Comparison of ENCODE assay signal across 11 cellular contexts in genomic region chr12:109458771-109459208, GRCh38. TPM values are rescaled to one million over a fixed set of nuclear protein-coding genes. Genes with fewer than 3 reads are reported as not detected.
A peak's percentile ranks its signal among the peaks of the same experiment; 100 is the strongest.
DNase-seq lines count a peak whose midpoint lies in the region; ATAC-seq and TF ChIP-seq lines count a peak whose summit lies in the region.
"Had no signal": no experiment of that assay in that cellular context is flagged by ENCODE, and none has a peak within 500 bp of the region (broad histone marks: within the 10 kb centered on the region; RNA-seq: fewer than 3 reads in every experiment).

No MANE protein-coding gene starts in this region.

- H3K27ac Mint-ChIP-seq in activated T-cell treated with anti-CD3 and anti-CD28 coated beads, Interleukin-2, amount 50 U/mL, for 72 hours: peak overlapping the region; percentile 21
- H3K27ac Mint-ChIP-seq in type B pancreatic cell: peak overlapping the region; percentile 52

- H3K9me3 Mint-ChIP-seq in activated T-cell treated with anti-CD3 and anti-CD28 coated beads, Interleukin-2, amount 50 U/mL, for 72 hours: no peaks in the 10 kb centered on the region
- no peaks in the 10 kb centered on the region for H3K9me3 Mint-ChIP-seq in type B pancreatic cell
- H3K9me3 Mint-ChIP-seq: activated naive CD4-positive, alpha-beta T cell treated with anti-CD3 and anti-CD28 coated beads, Interleukin-2, amount 50 U/mL, for 72 hours; CD14-positive monocyte had no signal

- H3K4me3 ChIP-seq in choroid plexus epithelial cell (ENCODE audit: low read depth, low read length) (no peak overlapping the region), lower lobe of right lung (no peak overlapping the region)
- H3K4me3 ChIP-seq: SK-N-MC had no signal

- no peaks in the 10 kb centered on the region for H3K27me3 Mint-ChIP-seq in activated T-cell treated with anti-CD3 and anti-CD28 coated beads, Interleukin-2, amount 50 U/mL, for 72 hours (ENCODE audit: low read depth)
- no peaks in the 10 kb centered on the region for H3K27me3 Mint-ChIP-seq in type B pancreatic cell

- no peak for DNase-seq in activated T-cell treated with anti-CD3 and anti-CD28 coated beads, Interleukin-2, amount 50 U/mL, for 72 hours
- no peak for DNase-seq in activated T-cell treated with anti-CD3 and anti-CD28 coated beads, Interleukin-2, amount 50 U/mL, for 48 hours
- DNase-seq in choroid plexus epithelial cell (ENCODE audit: low read depth): peak; percentile 85
- DNase-seq in lower lobe of right lung: no peak
- DNase-seq in type B pancreatic cell (ENCODE audit: extremely low spot score, unreplicated experiment): no peak
- no peak for DNase-seq in cerebellar cortex (ENCODE audit: low spot score)
- DNase-seq in NCI-H1105 treated with DMSO at 0.1 percent for 48 hours (lab: John Stamatoyannopoulos, UW): no peak
- DNase-seq in left lobe of liver (ENCODE audit: low spot score): no peak

- peak overlapping the region; percentile 94 for H3K27ac ChIP-seq in lower lobe of right lung
- H3K27ac ChIP-seq: SK-N-MC had no signal

- H3K36me3 ChIP-seq in lower lobe of right lung: peaks cover 59% of the 10 kb centered on the region

- H3K36me3 Mint-ChIP-seq in activated T-cell treated with anti-CD3 and anti-CD28 coated beads, Interleukin-2, amount 50 U/mL, for 72 hours (ENCODE audit: insufficient read depth in 2 of 2): peaks cover 3 to 22% of the 10 kb centered on the region in 2 donors
- H3K36me3 Mint-ChIP-seq in type B pancreatic cell: peaks cover 43% of the 10 kb centered on the region

- ATAC-seq in activated T-cell treated with anti-CD3 and anti-CD28 coated beads, Interleukin-2, amount 50 U/mL, for 72 hours (replicated peaks in 1 of 2): no peak
- ATAC-seq in lower lobe of right lung: no peak
- no peak for ATAC-seq in left lobe of liver

- peaks cover 47% of the 10 kb centered on the region for H3K4me1 Mint-ChIP-seq in activated T-cell treated with anti-CD3 and anti-CD28 coated beads, Interleukin-2, amount 50 U/mL, for 72 hours (ENCODE audit: low read depth)
- H3K4me1 Mint-ChIP-seq in type B pancreatic cell (ENCODE audit: unreplicated experiment): peaks cover 54% of the 10 kb centered on the region

- no peaks in the 10 kb centered on the region for H3K9me3 ChIP-seq in lower lobe of right lung

- TF ChIP-seq CTCF in choroid plexus epithelial cell (conservative IDR thresholded peaks at IDR 0.05; ENCODE audit: low read depth, low read length): no peak
- TF ChIP-seq CTCF in lower lobe of right lung (IDR thresholded peaks at IDR 0.05): no peak
- TF ChIP-seq CTCF in type B pancreatic cell (conservative IDR thresholded peaks at IDR 0.05): no peak

- intact Hi-C loops in lower lobe of right lung (cut with DNase I): no loop called here

- H3K4me3 Mint-ChIP-seq in activated T-cell treated with anti-CD3 and anti-CD28 coated beads, Interleukin-2, amount 50 U/mL, for 72 hours: no peak overlapping the region
- peak overlapping the region; percentile 58 for H3K4me3 Mint-ChIP-seq in type B pancreatic cell
- H3K4me3 Mint-ChIP-seq: CD14-positive monocyte had no signal

- peaks cover 70% of the 10 kb centered on the region for H3K4me1 ChIP-seq in lower lobe of right lung

- H3K27me3 ChIP-seq in lower lobe of right lung (ENCODE audit: low read depth): no peaks in the 10 kb centered on the region

RNA-seq across cellular contexts. Expression of gene KCTD10, which starts 18.3 kb away (rescaled TPM):
- total RNA-seq in activated T-cell treated with anti-CD3 and anti-CD28 coated beads, Interleukin-2, amount 50 U/mL, for 72 hours: 10 to 100 TPM; 38.5 to 47.8 TPM
- 61.4 TPM for total RNA-seq in lower lobe of right lung
- total RNA-seq in type B pancreatic cell (ENCODE audit: low replicate concordance): 47.4 and 47.5 TPM in 2 replicates
- 7.0 TPM for total RNA-seq in left lobe of liver

RNA-seq across cellular contexts. Expression of gene UBE3B, which starts 18.6 kb away (rescaled TPM):
- total RNA-seq in activated T-cell treated with anti-CD3 and anti-CD28 coated beads, Interleukin-2, amount 50 U/mL, for 72 hours: 10 to 100 TPM; 37.4 to 37.6 TPM
- 40.1 TPM for total RNA-seq in lower lobe of right lung
- total RNA-seq in type B pancreatic cell (ENCODE audit: low replicate concordance): 41.3 and 41.8 TPM in 2 replicates
- total RNA-seq in left lobe of liver: 19.2 TPM
